In genomic region chr12:123748661-123749060, GRCh38 we compare ENCODE assay signal across 22 cellular contexts. TPM values are rescaled to one million over a fixed set of nuclear protein-coding genes. Genes with fewer than 3 reads are reported as not detected.
DNase-seq lines count a peak whose midpoint lies in the region; TF ChIP-seq lines count a peak whose summit lies in the region.
"Had no signal": no experiment of that assay in that cellular context is flagged by ENCODE, and none has a peak within 500 bp of the region (broad histone marks: within the 10 kb centered on the region; RNA-seq: fewer than 3 reads in every experiment).

No MANE protein-coding gene starts in this region.

- H3K27ac Mint-ChIP-seq in CD8-positive, alpha-beta memory T cell: no peak overlapping the region
- H3K27ac Mint-ChIP-seq: CD8-positive, alpha-beta T cell; GM23338 had no signal

- H3K4me3 ChIP-seq in epithelial cell of esophagus (ENCODE audit: low read length): no peak overlapping the region
- H3K4me3 ChIP-seq in osteoblast (ENCODE audit: insufficient read depth, low read length): no peak overlapping the region
- no peak overlapping the region for H3K4me3 ChIP-seq in mesendoderm (ENCODE audit: low read length)
- H3K4me3 ChIP-seq in CD8-positive, alpha-beta memory T cell (ENCODE audit: low read length): no peak overlapping the region
- H3K4me3 ChIP-seq in PC-9: no peak overlapping the region
- H3K4me3 ChIP-seq in MM.1S (ENCODE audit: low read length): no peak overlapping the region
- H3K4me3 ChIP-seq: esophagus squamous epithelium, GM23338, heart left ventricle, tibial nerve had no signal

- H2BK120ac ChIP-seq in mesendoderm (ENCODE audit: low read depth, low read length): no peak overlapping the region

- no peak overlapping the region for H2BK15ac ChIP-seq in mesendoderm (replicated peaks; ENCODE audit: low read depth)

- H2AK5ac ChIP-seq in mesendoderm (ENCODE audit: low read length): no peak overlapping the region

- no peak overlapping the region for H4K8ac ChIP-seq in mesendoderm (ENCODE audit: low read depth, low read length)

- H3K79me1 ChIP-seq in mesendoderm (ENCODE audit: low read length): no peaks in the 10 kb centered on the region

- H4K20me1 ChIP-seq in osteoblast (ENCODE audit: insufficient read depth, low read length) (no peaks in the 10 kb centered on the region), PC-9 (ENCODE audit: insufficient read depth) (no peaks in the 10 kb centered on the region), MM.1S (ENCODE audit: insufficient read depth, low read length) (no peaks in the 10 kb centered on the region)

- H3K4me2 ChIP-seq in osteoblast (ENCODE audit: insufficient read depth, low read length): no peak overlapping the region
- H3K4me2 ChIP-seq in mesendoderm (ENCODE audit: low read length): no peak overlapping the region
- H3K4me2 ChIP-seq in PC-9: no peak overlapping the region
- H3K4me2 ChIP-seq in MM.1S (ENCODE audit: low read depth, low read length): no peak overlapping the region
- H3K4me2 ChIP-seq: GM23338 had no signal

- H3K27me3 Mint-ChIP-seq in CD8-positive, alpha-beta memory T cell: peaks cover 0 to 1% of the 10 kb centered on the region in 2 donors
- H3K27me3 Mint-ChIP-seq: brain had no signal

- H3K9ac ChIP-seq in mesendoderm (ENCODE audit: low read length): no peak overlapping the region
- no peak overlapping the region for H3K9ac ChIP-seq in MM.1S (ENCODE audit: low read length)

- no peak overlapping the region for H2AFZ ChIP-seq in osteoblast (ENCODE audit: low read length)
- H2AFZ ChIP-seq in PC-9: no peak overlapping the region
- no peak overlapping the region for H2AFZ ChIP-seq in MM.1S (ENCODE audit: low read length)
- H2AFZ ChIP-seq: GM23338 had no signal

- no CpG with 5 or more reads among the region's 4 CpGs for WGBS in mesendoderm (ENCODE audit: extremely low coverage, insufficient coverage, low lambda C conversion rate)

- H3K9me3 ChIP-seq in osteoblast (ENCODE audit: low read depth, low read length) (no peaks in the 10 kb centered on the region), PC-9 (ENCODE audit: insufficient read depth, low read depth) (no peaks in the 10 kb centered on the region), MM.1S (replicated peaks; ENCODE audit: insufficient read depth, low read length) (no peaks in the 10 kb centered on the region)
- no peaks in the 10 kb centered on the region for H3K9me3 ChIP-seq in CD8-positive, alpha-beta memory T cell (ENCODE audit: low read length)
- H3K9me3 ChIP-seq: esophagus squamous epithelium, heart left ventricle, tibial nerve had no signal

- H3K23ac ChIP-seq in mesendoderm (ENCODE audit: low read length): no peak overlapping the region

- H3F3A ChIP-seq in PC-9 (ENCODE audit: insufficient read depth, low read depth) (no peaks in the 10 kb centered on the region), MM.1S (ENCODE audit: insufficient read depth, low read length) (no peaks in the 10 kb centered on the region)

- H3K4me1 Mint-ChIP-seq in CD8-positive, alpha-beta memory T cell: peaks cover 0 to 9% (median 8%) of the 10 kb centered on the region in 3 donors
- H3K4me1 Mint-ChIP-seq: brain, GM23338 had no signal

- H3K4me3 Mint-ChIP-seq in CD8-positive, alpha-beta memory T cell: no peak overlapping the region
- H3K4me3 Mint-ChIP-seq: brain; CD8-positive, alpha-beta T cell; GM23338 had no signal

- peak; percentile 64 for DNase-seq in EL
- DNase-seq in RPMI7951 (ENCODE audit: low read depth): peak; percentile 28
- peak; percentile 57 for DNase-seq in epithelial cell of esophagus (ENCODE audit: low read depth)
- DNase-seq in osteoblast (ENCODE audit: insufficient read length, low spot score, missing footprints): peak; percentile 89
- no peak for DNase-seq in mesendoderm
- DNase-seq in CD8-positive, alpha-beta memory T cell: no peak
- DNase-seq in PC-9: no peak
- no peak for DNase-seq in MM.1S
- DNase-seq: activated CD4-positive, alpha-beta T cell treated with anti-CD3 and anti-CD28 coated beads, Interleukin-2, amount 50 U/mL, for 48 hours; activated naive CD4-positive, alpha-beta T cell treated with anti-CD3 and anti-CD28 coated beads, Interleukin-2, amount 50 U/mL, for 16 hours; activated T-cell treated with anti-CD3 and anti-CD28 coated beads, Interleukin-2, amount 50 U/mL, for 1 hour; CD8-positive, alpha-beta T cell; DND-41; esophagus squamous epithelium; heart left ventricle; NCI-H1048; NCI-H2029 treated with DMSO at 0.1 percent for 48 hours; SHP77 had no signal

- peaks cover 3 to 82% (median 20%) of the 10 kb centered on the region in 3 donors for H3K36me3 Mint-ChIP-seq in CD8-positive, alpha-beta memory T cell

- POLR2A ChIA-PET in CD8-positive, alpha-beta memory T cell (lab: Charles Lee): no interaction called here
- POLR2A ChIA-PET in PC-9 (lab: Charles Lee; ENCODE audit: unreplicated experiment): no interaction called here

- no peak overlapping the region for H3K4ac ChIP-seq in mesendoderm (ENCODE audit: low read depth, low read length)

- no peak overlapping the region for H3K18ac ChIP-seq in mesendoderm (ENCODE audit: low read length)

- H3K27ac ChIP-seq in osteoblast (ENCODE audit: low read depth, low read length): no peak overlapping the region
- H3K27ac ChIP-seq in mesendoderm (ENCODE audit: low read depth, low read length): no peak overlapping the region
- no peak overlapping the region for H3K27ac ChIP-seq in CD8-positive, alpha-beta memory T cell (ENCODE audit: low read depth, low read length)
- no peak overlapping the region for H3K27ac ChIP-seq in PC-9
- no peak overlapping the region for H3K27ac ChIP-seq in MM.1S (ENCODE audit: low read length)
- H3K27ac ChIP-seq: esophagus squamous epithelium, heart left ventricle, tibial nerve, VCaP had no signal

- intact Hi-C loops in PC-9 (cut with micrococcal nuclease; ENCODE audit: unreplicated experiment): no loop called here

- no peaks in the 10 kb centered on the region for H3K79me2 ChIP-seq in osteoblast (ENCODE audit: insufficient read depth, low read length)
- H3K79me2 ChIP-seq in mesendoderm (ENCODE audit: control insufficient read depth, insufficient read depth, low read length): no peaks in the 10 kb centered on the region
- no peaks in the 10 kb centered on the region for H3K79me2 ChIP-seq in PC-9 (ENCODE audit: low read depth)
- H3K79me2 ChIP-seq in MM.1S (ENCODE audit: low read length): no peaks in the 10 kb centered on the region

- no peaks in the 10 kb centered on the region for H3K9me3 Mint-ChIP-seq in CD8-positive, alpha-beta memory T cell
- H3K9me3 Mint-ChIP-seq: brain; CD8-positive, alpha-beta T cell; GM23338 had no signal

- CTCF ChIA-PET in CD8-positive, alpha-beta memory T cell (lab: Charles Lee): no interaction called here
- CTCF ChIA-PET in PC-9 (lab: Charles Lee): no interaction called here

- H3K36me3 ChIP-seq in osteoblast (ENCODE audit: insufficient read depth, low read length) (peaks cover 35% of the 10 kb centered on the region), mesendoderm (ENCODE audit: control insufficient read depth, insufficient read depth, low read length) (peaks cover 25% of the 10 kb centered on the region), PC-9 (ENCODE audit: low read depth) (no peaks in the 10 kb centered on the region), MM.1S (replicated peaks; ENCODE audit: insufficient read depth, low read length) (no peaks in the 10 kb centered on the region)
- H3K36me3 ChIP-seq in CD8-positive, alpha-beta memory T cell (ENCODE audit: insufficient read depth, low read length): peaks cover 31% of the 10 kb centered on the region

- BruUV-seq in PC-9 (replicated peaks; lab: Mats Ljungman, UMichigan): no TSS peak

- peaks cover 4% of the 10 kb centered on the region for H3K4me1 ChIP-seq in osteoblast (ENCODE audit: insufficient read depth, low read length)
- no peaks in the 10 kb centered on the region for H3K4me1 ChIP-seq in mesendoderm (ENCODE audit: control insufficient read depth, low read depth, low read length)
- peaks cover 9% of the 10 kb centered on the region for H3K4me1 ChIP-seq in CD8-positive, alpha-beta memory T cell (ENCODE audit: insufficient read depth, low read length)
- H3K4me1 ChIP-seq in PC-9 (replicated peaks; ENCODE audit: insufficient read depth): no peaks in the 10 kb centered on the region
- H3K4me1 ChIP-seq in MM.1S (ENCODE audit: low read length): no peaks in the 10 kb centered on the region
- H3K4me1 ChIP-seq: tibial nerve had no signal

- H3K9me2 ChIP-seq in PC-9 (ENCODE audit: insufficient read depth) (no peaks in the 10 kb centered on the region), MM.1S (replicated peaks; ENCODE audit: insufficient read depth, low read length) (no peaks in the 10 kb centered on the region)

- no peak overlapping the region for H3K56ac ChIP-seq in mesendoderm (ENCODE audit: low read length)

- no peak overlapping the region for H2BK5ac ChIP-seq in mesendoderm (ENCODE audit: low read length)

- no peak overlapping the region for H4K5ac ChIP-seq in mesendoderm (ENCODE audit: low read length)

- no peak for TF ChIP-seq CTCF in epithelial cell of esophagus (IDR thresholded peaks at IDR 0.05; ENCODE audit: insufficient read depth, low read depth, low read length, missing control alignments)
- no peak for TF ChIP-seq CTCF in osteoblast (IDR thresholded peaks at IDR 0.05; ENCODE audit: extremely low read depth, low read depth, low read length)
- no peak for TF ChIP-seq CTCF in PC-9 (conservative IDR thresholded peaks at IDR 0.05)
- no peak for TF ChIP-seq CTCF in MM.1S (IDR thresholded peaks at IDR 0.05; ENCODE audit: low read length)

- H3K27me3 ChIP-seq in osteoblast (ENCODE audit: insufficient read depth, low read length) (no peaks in the 10 kb centered on the region), mesendoderm (ENCODE audit: insufficient read depth, low read length, poor library complexity) (no peaks in the 10 kb centered on the region), PC-9 (ENCODE audit: insufficient read depth, low read depth) (no peaks in the 10 kb centered on the region), MM.1S (replicated peaks; ENCODE audit: insufficient read depth, low read length) (no peaks in the 10 kb centered on the region)
- no peaks in the 10 kb centered on the region for H3K27me3 ChIP-seq in CD8-positive, alpha-beta memory T cell (ENCODE audit: insufficient read depth, low read length, poor library complexity, severe bottlenecking)
- H3K27me3 ChIP-seq: esophagus squamous epithelium, heart left ventricle, tibial nerve had no signal

RNA-seq across cellular contexts. Expression of gene DNAH10, which starts 13.4 kb away (rescaled TPM):
- total RNA-seq in RPMI7951 (2014; rRNA removed; shearing (Covaris generic)): under 0.01 and 0.10 TPM in 2 replicates
- 0.72 and 1.5 TPM in 2 replicates for total RNA-seq in osteoblast
- polyA plus RNA-seq in mesendoderm (2013, experiment 1 of 2): 0.25 TPM
- polyA plus RNA-seq in mesendoderm (2013, experiment 2 of 2): 0.21 TPM
- under 1 TPM; 0.09 to 0.13 TPM for total RNA-seq in CD8-positive, alpha-beta memory T cell
- not detected for polyA plus RNA-seq in CD8-positive, alpha-beta memory T cell
- not detected in 2 replicates for total RNA-seq in PC-9 (2021)
- total RNA-seq: esophagus squamous epithelium had no signal

RNA-seq across cellular contexts. Expression of gene ATP6V0A2, which starts 36.5 kb away (rescaled TPM):
- 6.5 and 7.9 TPM in 2 replicates for total RNA-seq in RPMI7951 (2014; rRNA removed; shearing (Covaris generic))
- 27.1 and 31.1 TPM in 2 replicates for total RNA-seq in osteoblast
- 21.8 TPM for polyA plus RNA-seq in mesendoderm (2013, experiment 1 of 2)
- 24.5 TPM for polyA plus RNA-seq in mesendoderm (2013, experiment 2 of 2)
- 100 to 1,000 TPM; 109 to 113 TPM for total RNA-seq in CD8-positive, alpha-beta memory T cell
- polyA plus RNA-seq in CD8-positive, alpha-beta memory T cell: 27.1 TPM
- 13.8 and 16.3 TPM in 2 replicates for total RNA-seq in PC-9 (2021)

Comparison
In these comparisons a context has a peak if more than half of its experiments do, and no peak if none do; other contexts are left out.
1. DNase-seq: peak in EL (single experiment), RPMI7951 (single experiment), epithelial cell of esophagus (single experiment) and osteoblast (single experiment); none in mesendoderm (single experiment), CD8-positive, alpha-beta memory T cell (0 of 5), PC-9 (0 of 2) and MM.1S (single experiment).